In genomic region chr1:21307663-21308062, GRCh38 we compare ENCODE assay signal across 11 cellular contexts. TPM values are rescaled to one million over a fixed set of nuclear protein-coding genes. Genes with fewer than 3 reads are reported as not detected.
DNase-seq lines count a peak whose midpoint lies in the region; ATAC-seq and TF ChIP-seq lines count a peak whose summit lies in the region.
"Had no signal": no experiment of that assay in that cellular context is flagged by ENCODE, and none has a peak within 500 bp of the region (broad histone marks: within the 10 kb centered on the region; RNA-seq: fewer than 3 reads in every experiment).

No MANE protein-coding gene starts in this region.

- H3K4me3 ChIP-seq in CD4-positive, alpha-beta memory T cell (ENCODE audit: low read length in 2 of 2) = no peak overlapping the region
- H3K4me3 ChIP-seq in HEK293 (ENCODE audit: low read depth, low read length) = no peak overlapping the region

- no peak for DNase-seq in CD4-positive, alpha-beta memory T cell
- DNase-seq in natural killer cell = no peak
- DNase-seq in CD1c-positive myeloid dendritic cell (ENCODE audit: extremely low spot score) = no peak
- DNase-seq in midbrain (lab: John Stamatoyannopoulos, UW) = no peak
- no peak for DNase-seq in NCI-H2196 treated with DMSO at 0.1 percent for 48 hours (lab: John Stamatoyannopoulos, UW; ENCODE audit: unreplicated experiment)
- no peak for DNase-seq in NCI-H128 (lab: John Stamatoyannopoulos, UW; ENCODE audit: unreplicated experiment)
- DNase-seq: KG1, left colon, small intestine had no signal

- H3K4me1 Mint-ChIP-seq in CD4-positive, alpha-beta memory T cell = peaks cover 47 to 74% (median 58%) of the 10 kb centered on the region in 4 donors
- peaks cover 58% of the 10 kb centered on the region for H3K4me1 Mint-ChIP-seq in activated naive CD8-positive, alpha-beta T cell (ENCODE audit: low read depth)
- H3K4me1 Mint-ChIP-seq in natural killer cell = peaks cover 36 to 47% of the 10 kb centered on the region in 2 donors

- peak; percentile 45 to 60 (median 49) for ATAC-seq in natural killer cell
- ATAC-seq: left colon had no signal

- no peaks in the 10 kb centered on the region for H3K27me3 Mint-ChIP-seq in CD4-positive, alpha-beta memory T cell
- no peaks in the 10 kb centered on the region for H3K27me3 Mint-ChIP-seq in activated naive CD8-positive, alpha-beta T cell
- H3K27me3 Mint-ChIP-seq in natural killer cell (ENCODE audit: low read depth in 2 of 2) = no peaks in the 10 kb centered on the region

- H3K9me3 Mint-ChIP-seq in CD4-positive, alpha-beta memory T cell = no peaks in the 10 kb centered on the region
- no peaks in the 10 kb centered on the region for H3K9me3 Mint-ChIP-seq in activated naive CD8-positive, alpha-beta T cell (ENCODE audit: low read depth)
- H3K9me3 Mint-ChIP-seq in natural killer cell = no peaks in the 10 kb centered on the region

- POLR2A ChIA-PET in CD4-positive, alpha-beta memory T cell (lab: Charles Lee; ENCODE audit: partially characterized antibody) = interaction anchor here (1.4 to 7.8 kb wide), 4 partner anchors 10 to 27 kb away, joined by 3 to 68 read pairs (median 8); no protein-coding TSS in a partner anchor
- POLR2A ChIA-PET in HEK293 (lab: Yijun Ruan, JAX) = no interaction called here

- no peaks in the 10 kb centered on the region for H3K36me3 ChIP-seq in CD4-positive, alpha-beta memory T cell (ENCODE audit: insufficient read depth, low read length)
- H3K36me3 ChIP-seq in HEK293 (ENCODE audit: control insufficient read depth in 2 of 2, insufficient read depth in 1 of 2, low read length in 2 of 2) = no peaks in the 10 kb centered on the region

- TF ChIP-seq CTCF in HEK293 (tag by site-specific recombination; IDR thresholded peaks at IDR 0.05) (no peak), natural killer cell (IDR thresholded peaks at IDR 0.05) (no peak)

- H3K9me3 ChIP-seq in CD4-positive, alpha-beta memory T cell (ENCODE audit: control insufficient read depth in 1 of 2, low read length in 2 of 2) = no peaks in the 10 kb centered on the region
- H3K9me3 ChIP-seq in HEK293 (ENCODE audit: control insufficient read depth, insufficient read depth, low read depth, low read length) = no peaks in the 10 kb centered on the region

- H3K4me3 Mint-ChIP-seq in CD4-positive, alpha-beta memory T cell = peak overlapping the region in 2 of 8 donors; percentile 24 to 39
- H3K4me3 Mint-ChIP-seq in activated naive CD8-positive, alpha-beta T cell = peak overlapping the region; percentile 35
- peak overlapping the region; percentile 56 for H3K4me3 Mint-ChIP-seq in natural killer cell

- H3K27ac ChIP-seq in CD4-positive, alpha-beta memory T cell (ENCODE audit: low read depth, low read length) = peak overlapping the region; percentile 14
- no peak overlapping the region for H3K27ac ChIP-seq in HEK293 (ENCODE audit: extremely low read depth, low read depth, low read length)

- H3K27me3 ChIP-seq in CD4-positive, alpha-beta memory T cell (ENCODE audit: insufficient read depth, low read length) = no peaks in the 10 kb centered on the region

- intact Hi-C loops in CD4-positive, alpha-beta memory T cell (cut with micrococcal nuclease) = no loop called here
- intact Hi-C loops in natural killer cell (cut with micrococcal nuclease) = loop anchor here (1.0 kb wide), 1 partner anchor 13 kb away; no protein-coding TSS in a partner anchor

- peaks cover 0 to 4% of the 10 kb centered on the region in 2 donors for H3K36me3 Mint-ChIP-seq in CD4-positive, alpha-beta memory T cell
- no peaks in the 10 kb centered on the region for H3K36me3 Mint-ChIP-seq in activated naive CD8-positive, alpha-beta T cell
- H3K36me3 Mint-ChIP-seq in natural killer cell = no peaks in the 10 kb centered on the region

- peak overlapping the region; percentile 68 to 87 (median 74) for H3K27ac Mint-ChIP-seq in CD4-positive, alpha-beta memory T cell
- H3K27ac Mint-ChIP-seq in activated naive CD8-positive, alpha-beta T cell = peak overlapping the region; percentile 62
- peak overlapping the region; percentile 83 to 93 for H3K27ac Mint-ChIP-seq in natural killer cell

- CTCF ChIA-PET in CD4-positive, alpha-beta memory T cell (lab: Charles Lee; ENCODE audit: partially characterized antibody) = interaction anchor here (1.0 kb wide), 1 partner anchor 37 kb away, joined by 4 read pairs; no protein-coding TSS in a partner anchor
- CTCF ChIA-PET in HEK293 (lab: Yijun Ruan, JAX) = interaction anchor here (1.1 to 1.5 kb wide), 2 partner anchors 14 to 37 kb away, joined by 3 to 6 read pairs; no protein-coding TSS in a partner anchor

- H3K4me1 ChIP-seq in CD4-positive, alpha-beta memory T cell (ENCODE audit: insufficient read depth, low read length) = peaks cover 70% of the 10 kb centered on the region
- H3K4me1 ChIP-seq in HEK293 (ENCODE audit: control insufficient read depth, insufficient read depth, low read length) = peaks cover 26% of the 10 kb centered on the region

TF ChIP-seq in HEK293, 187 proteins besides CTCF, POLR2A, EP300 and RAD21:
- no peak for TF ChIP-seq ZNF214 (tag by site-specific recombination; IDR thresholded peaks at IDR 0.05; ENCODE audit: borderline replicate concordance)
- TF ChIP-seq SP2 (tag by site-specific recombination; IDR thresholded peaks at IDR 0.05) = peak; percentile 35; the same call in 1 of the 2 replicates
TF ChIP-seq in HEK293: peak in this region for 1.

RNA-seq across cellular contexts. Expression of gene ECE1, which starts 17.4 kb away (rescaled TPM):
- total RNA-seq in CD4-positive, alpha-beta memory T cell = 100 to 1,000 TPM in 1 of 2 experiments, 10 to 100 TPM in 1; 86.0 to 104 TPM
- 10 to 100 TPM; 10.0 to 65.2 TPM for polyA plus RNA-seq in CD4-positive, alpha-beta memory T cell
- total RNA-seq in natural killer cell = 10 to 100 TPM; 47.2 to 70.1 (median 50.7) TPM
